12 cellular contexts compared by ENCODE assay signal in the genomic region with DNA sequence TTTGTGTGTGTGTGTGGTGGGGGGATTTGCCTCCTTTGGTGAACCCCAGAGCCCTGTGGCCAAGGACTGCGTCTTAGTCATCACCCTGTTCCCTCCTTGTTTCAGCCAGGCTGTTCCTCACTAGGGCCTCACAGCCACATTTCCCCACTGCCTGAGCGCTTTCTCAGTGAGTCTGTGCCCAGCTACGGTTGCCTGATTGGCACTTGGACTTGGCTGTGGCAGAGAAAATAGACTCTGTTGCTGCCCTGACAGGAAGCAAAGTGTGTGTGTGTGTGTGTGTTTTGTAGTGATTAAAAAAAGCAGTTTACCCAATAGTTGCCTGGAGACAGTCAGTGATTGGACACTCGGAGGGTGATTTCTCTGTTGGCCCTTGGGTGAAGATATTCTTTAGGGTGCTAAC.
DNase-seq lines count a peak whose midpoint lies in the region; ATAC-seq, FAIRE-seq and TF ChIP-seq lines count a peak whose summit lies in the region.
"Had no signal": no experiment of that assay in that cellular context is flagged by ENCODE, and none has a peak within 500 bp of the region (broad histone marks: within the 10 kb centered on the region; RNA-seq: fewer than 3 reads in every experiment).

No MANE protein-coding gene starts in this region.

- H3K9me3 Mint-ChIP-seq in astrocyte (ENCODE audit: unreplicated experiment) (peaks cover 5% of the 10 kb centered on the region), chondrocyte (ENCODE audit: low read depth) (no peaks in the 10 kb centered on the region)
- H3K9me3 Mint-ChIP-seq: T-helper 2 cell treated with Interferon-gamma antibody and Interleukin-4, amounts not matched to agents 5 μg/mL and 100 μg/mL, for 36 hours had no signal

- H3K27me3 ChIP-seq in astrocyte (ENCODE audit: insufficient read depth, low read length) (peaks cover 7% of the 10 kb centered on the region), right cardiac atrium (ENCODE audit: control insufficient read depth, insufficient read depth) (no peaks in the 10 kb centered on the region)

- H3K79me2 ChIP-seq in astrocyte (ENCODE audit: insufficient read depth, low read length), result no peaks in the 10 kb centered on the region

- H3K9me3 ChIP-seq in astrocyte (ENCODE audit: insufficient read depth, low read depth, low read length) (no peaks in the 10 kb centered on the region), right cardiac atrium (ENCODE audit: control insufficient read depth, low read length) (no peaks in the 10 kb centered on the region)

- DNase-seq in Kasumi-1 (lab: John Stamatoyannopoulos, UW) (peak; percentile 79 to 85), astrocyte (ENCODE audit: low read depth) (peak; percentile 22), right cardiac atrium (peak; percentile 40 to 64 (median 63)), retinal pigment epithelial cell (ENCODE audit: low read depth) (peak; percentile 65), chondrocyte (ENCODE audit: low spot score) (no peak), NCI-H1105 treated with DMSO at 0.1 percent for 48 hours (lab: John Stamatoyannopoulos, UW) (no peak)
- no peak for DNase-seq in activated T-cell treated with anti-CD3 and anti-CD28 coated beads, Interleukin-2, amount 50 U/mL, for 48 hours
- DNase-seq: activated CD8-positive, alpha-beta memory T cell treated with anti-CD3 and anti-CD28 coated beads, Interleukin-2, amount 10 ng/mL, durations not matched to agents 7 days and 5 days; NCI-H1048; stimulated activated naive CD4-positive, alpha-beta T cell had no signal

- H3K4me1 ChIP-seq in astrocyte (ENCODE audit: insufficient read depth, low read length) (peaks cover 3% of the 10 kb centered on the region), right cardiac atrium (ENCODE audit: control insufficient read depth, insufficient read depth, low read length) (peaks cover 20% of the 10 kb centered on the region)

- H4K20me1 ChIP-seq in astrocyte (ENCODE audit: insufficient read depth, low read length), result no peaks in the 10 kb centered on the region

- 49% methylated on average over 4 of the region's 4 CpGs for WGBS in right cardiac atrium

- no peak overlapping the region for H3K27ac ChIP-seq in astrocyte (ENCODE audit: low read depth, low read length)
- peak overlapping the region; percentile 48 for H3K27ac ChIP-seq in right cardiac atrium (ENCODE audit: low read length)

- FAIRE-seq in astrocyte (lab: Jason Lieb, UNC), result no peak

- H3K36me3 Mint-ChIP-seq in astrocyte (ENCODE audit: low read depth, unreplicated experiment) (no peaks in the 10 kb centered on the region), chondrocyte (ENCODE audit: low read depth) (no peaks in the 10 kb centered on the region)
- H3K36me3 Mint-ChIP-seq: activated CD8-positive, alpha-beta memory T cell treated with anti-CD3 and anti-CD28 coated beads, Interleukin-2, amount 10 ng/mL, durations not matched to agents 7 days and 5 days had no signal

- peaks cover 9% of the 10 kb centered on the region for H3K27me3 Mint-ChIP-seq in astrocyte (ENCODE audit: low read depth, unreplicated experiment)
- peaks cover 14% of the 10 kb centered on the region for H3K27me3 Mint-ChIP-seq in chondrocyte (ENCODE audit: low read depth)

- ATAC-seq in right cardiac atrium, result peak; percentile 83 to 87
- ATAC-seq in GM18867 (IDR thresholded peaks at IDR 0.05; ENCODE audit: unreplicated experiment), result no peak
- ATAC-seq: activated CD8-positive, alpha-beta memory T cell treated with anti-CD3 and anti-CD28 coated beads, Interleukin-2, amount 10 ng/mL, durations not matched to agents 7 days and 5 days had no signal

- H3K4me1 Mint-ChIP-seq in astrocyte (ENCODE audit: low read depth, unreplicated experiment) (peaks cover 2% of the 10 kb centered on the region), chondrocyte (ENCODE audit: low read depth) (peaks cover 5% of the 10 kb centered on the region)
- H3K4me1 Mint-ChIP-seq: activated CD8-positive, alpha-beta memory T cell treated with anti-CD3 and anti-CD28 coated beads, Interleukin-2, amount 10 ng/mL, durations not matched to agents 7 days and 5 days had no signal

- no peak overlapping the region for H3K4me3 ChIP-seq in astrocyte (ENCODE audit: insufficient read depth, low read depth, low read length)
- H3K4me3 ChIP-seq in right cardiac atrium (ENCODE audit: low read length), result no peak overlapping the region
- no peak overlapping the region for H3K4me3 ChIP-seq in retinal pigment epithelial cell (ENCODE audit: low read length)

- H3K4me3 Mint-ChIP-seq in astrocyte (ENCODE audit: unreplicated experiment) (no peak overlapping the region), chondrocyte (ENCODE audit: unreplicated experiment) (no peak overlapping the region)
- H3K4me3 Mint-ChIP-seq: activated CD8-positive, alpha-beta memory T cell treated with anti-CD3 and anti-CD28 coated beads, Interleukin-2, amount 10 ng/mL, durations not matched to agents 7 days and 5 days; T-helper 2 cell treated with Interferon-gamma antibody and Interleukin-4, amounts not matched to agents 5 μg/mL and 100 μg/mL, for 36 hours had no signal

- H3K27ac Mint-ChIP-seq in astrocyte (ENCODE audit: unreplicated experiment) (no peak overlapping the region), chondrocyte (ENCODE audit: unreplicated experiment) (no peak overlapping the region)
- H3K27ac Mint-ChIP-seq: activated CD8-positive, alpha-beta memory T cell treated with anti-CD3 and anti-CD28 coated beads, Interleukin-2, amount 10 ng/mL, durations not matched to agents 7 days and 5 days; T-helper 2 cell treated with Interferon-gamma antibody and Interleukin-4, amounts not matched to agents 5 μg/mL and 100 μg/mL, for 36 hours had no signal

- H2AFZ ChIP-seq in astrocyte (ENCODE audit: low read depth, low read length), result no peak overlapping the region

- no peaks in the 10 kb centered on the region for H3K36me3 ChIP-seq in astrocyte (ENCODE audit: insufficient read depth, low read length)

- intact Hi-C loops in right cardiac atrium (cut with DNase I), result loop anchor here in 2 of 4 donors (10.0 kb wide), 2 partner anchors 65 to 165 kb away; a partner anchor contains a TSS

- no peak overlapping the region for H3K4me2 ChIP-seq in astrocyte (ENCODE audit: low read length)

- H3K9ac ChIP-seq in astrocyte (ENCODE audit: low read length), result no peak overlapping the region

- no peak for TF ChIP-seq CTCF in astrocyte (IDR thresholded peaks at IDR 0.05; ENCODE audit: insufficient read depth, low read depth, low read length)
- no peak for TF ChIP-seq CTCF in retinal pigment epithelial cell (conservative IDR thresholded peaks at IDR 0.05; ENCODE audit: low read depth, low read length)
- no peak for TF ChIP-seq CTCF in chondrocyte (IDR thresholded peaks at IDR 0.05)

Comparison
In these comparisons a context has a peak if more than half of its experiments do, and no peak if none do; other contexts are left out.
1. DNase-seq: peak in Kasumi-1 (2 of 2), astrocyte (single experiment), right cardiac atrium (3 of 3) and retinal pigment epithelial cell (single experiment); none in activated T-cell treated with anti-CD3 and anti-CD28 coated beads, Interleukin-2, amount 50 U/mL, for 48 hours (0 of 2), chondrocyte (single experiment) and NCI-H1105 treated with DMSO at 0.1 percent for 48 hours (single experiment).